In genomic region chr4:163269156-163269555, GRCh38 we compare ENCODE assay signal across 25 cellular contexts.
"Had no signal": no experiment of that assay in that cellular context is flagged by ENCODE, and none has a peak within 500 bp of the region (broad histone marks: within the 10 kb centered on the region; RNA-seq: fewer than 3 reads in every experiment).

No MANE protein-coding gene starts in this region.

- H3K4me3 Mint-ChIP-seq: activated CD4-positive, alpha-beta T cell treated with anti-CD3 and anti-CD28 coated beads, Interleukin-2, amount 10 ng/mL, durations not matched to agents 24 days and 14 days; activated CD8-positive, alpha-beta T cell treated with anti-CD3 and anti-CD28 coated beads, Interleukin-2, amount 10 ng/mL, durations not matched to agents 7 days and 5 days; activated naive CD4-positive, alpha-beta T cell treated with anti-CD3 and anti-CD28 coated beads, Interleukin-2, amount 50 U/mL, for 24 hours; activated naive CD8-positive, alpha-beta T cell treated with anti-CD3 and anti-CD28 coated beads, Interleukin-2, amount 10 ng/mL, durations not matched to agents 7 days and 5 days; activated T-cell treated with anti-CD3 and anti-CD28 coated beads, Interleukin-2, amount 50 U/mL, for 24 hours; central memory CD8-positive, alpha-beta T cell had no signal

- H3K9me3 ChIP-seq: ascending aorta had no signal

- FAIRE-seq: TTC549 had no signal

- ATAC-seq: activated CD8-positive, alpha-beta T cell treated with anti-CD3 and anti-CD28 coated beads, Interleukin-2, amount 10 ng/mL, durations not matched to agents 7 days and 5 days had no signal

- H3K4me1 Mint-ChIP-seq: activated CD4-positive, alpha-beta T cell treated with anti-CD3 and anti-CD28 coated beads, Interleukin-2, amount 10 ng/mL, durations not matched to agents 24 days and 14 days; activated naive CD4-positive, alpha-beta T cell treated with anti-CD3 and anti-CD28 coated beads, Interleukin-2, amount 50 U/mL, for 24 hours; activated naive CD8-positive, alpha-beta T cell treated with anti-CD3 and anti-CD28 coated beads, Interleukin-2, amount 10 ng/mL, durations not matched to agents 7 days and 5 days; central memory CD8-positive, alpha-beta T cell had no signal

- H3K9me3 Mint-ChIP-seq: activated CD4-positive, alpha-beta T cell treated with anti-CD3 and anti-CD28 coated beads, Interleukin-2, amount 10 ng/mL, durations not matched to agents 24 days and 14 days; activated naive CD8-positive, alpha-beta T cell treated with anti-CD3 and anti-CD28 coated beads, Interleukin-2, amount 10 ng/mL, durations not matched to agents 7 days and 5 days; activated T-cell treated with anti-CD3 and anti-CD28 coated beads, Interleukin-2, amount 50 U/mL, for 24 hours; activated T-helper 2 cell treated with anti-CD3 and anti-CD28 coated beads, Interferon-gamma antibody, Interleukin-2, Interleukin-4, amounts not matched to agents 10 μg/mL and 5 μg/mL and 100 μg/mL, durations not matched to agents 14 hours and 24 hours and 36 hours; central memory CD8-positive, alpha-beta T cell had no signal

- H3K36me3 ChIP-seq: ascending aorta, cardiac muscle cell had no signal

- H3K36me3 Mint-ChIP-seq: activated naive CD4-positive, alpha-beta T cell treated with anti-CD3 and anti-CD28 coated beads, Interleukin-2, amount 50 U/mL, for 24 hours; activated naive CD8-positive, alpha-beta T cell treated with anti-CD3 and anti-CD28 coated beads, Interleukin-2, amount 10 ng/mL, durations not matched to agents 7 days and 5 days had no signal

- H3K4me3 ChIP-seq: ascending aorta, cardiac muscle cell had no signal

- H3K27me3 Mint-ChIP-seq: activated CD4-positive, alpha-beta T cell treated with anti-CD3 and anti-CD28 coated beads, Interleukin-2, amount 10 ng/mL, durations not matched to agents 24 days and 14 days; activated naive CD8-positive, alpha-beta T cell treated with anti-CD3 and anti-CD28 coated beads, Interleukin-2, amount 10 ng/mL, durations not matched to agents 7 days and 5 days; central memory CD8-positive, alpha-beta T cell had no signal

- H3K27me3 ChIP-seq: ascending aorta, cardiac muscle cell had no signal

- DNase-seq: activated CD4-positive, alpha-beta T cell treated with anti-CD3 and anti-CD28 coated beads, Interleukin-2, amount 10 ng/mL, durations not matched to agents 24 days and 14 days; activated CD4-positive, alpha-beta T cell treated with anti-CD3 and anti-CD28 coated beads, Interleukin-2, amount 50 U/mL, for 4 hours; activated CD8-positive, alpha-beta T cell treated with anti-CD3 and anti-CD28 coated beads, Interleukin-2, amount 10 ng/mL, durations not matched to agents 7 days and 5 days; activated gamma-delta T cell; activated naive CD4-positive, alpha-beta T cell treated with Interleukin-2 at 50 U/mL for 16 hours; activated naive CD8-positive, alpha-beta T cell treated with anti-CD3 and anti-CD28 coated beads, Interleukin-2, amount 10 ng/mL, durations not matched to agents 7 days and 5 days; activated T-cell treated with anti-CD3 and anti-CD28 coated beads, Interleukin-2, amount 50 U/mL, for 24 hours; amygdala; NCI-H1105; NCI-H1417 treated with DMSO at 0.1 percent for 48 hours; NCI-H1930; NCI-H2081 treated with DMSO at 0.1 percent for 48 hours; NCI-H345; NCI-H524 treated with DMSO at 0.1 percent for 48 hours; NCI-H748 treated with DMSO at 0.1 percent for 48 hours; NK-92 treated with Interleukin-12 subunit alpha and Interleukin-12 subunit beta, amount 100 ng/mL, for 24 hours; Right ventricle myocardium superior; SW 1271; T-helper 1 cell had no signal

- H3K27ac Mint-ChIP-seq: activated CD4-positive, alpha-beta T cell treated with anti-CD3 and anti-CD28 coated beads, Interleukin-2, amount 10 ng/mL, durations not matched to agents 24 days and 14 days; activated CD8-positive, alpha-beta T cell treated with anti-CD3 and anti-CD28 coated beads, Interleukin-2, amount 10 ng/mL, durations not matched to agents 7 days and 5 days; activated naive CD4-positive, alpha-beta T cell treated with anti-CD3 and anti-CD28 coated beads, Interleukin-2, amount 50 U/mL, for 24 hours; activated naive CD8-positive, alpha-beta T cell treated with anti-CD3 and anti-CD28 coated beads, Interleukin-2, amount 10 ng/mL, durations not matched to agents 7 days and 5 days; activated T-cell treated with anti-CD3 and anti-CD28 coated beads, Interleukin-2, amount 50 U/mL, for 24 hours; activated T-helper 2 cell treated with anti-CD3 and anti-CD28 coated beads, Interferon-gamma antibody, Interleukin-2, Interleukin-4, amounts not matched to agents 10 μg/mL and 5 μg/mL and 100 μg/mL, durations not matched to agents 14 hours and 24 hours and 36 hours had no signal

- H3K4me1 ChIP-seq: ascending aorta had no signal
